Comparison of ENCODE assay signal across 1 cellular context in the genomic region with DNA sequence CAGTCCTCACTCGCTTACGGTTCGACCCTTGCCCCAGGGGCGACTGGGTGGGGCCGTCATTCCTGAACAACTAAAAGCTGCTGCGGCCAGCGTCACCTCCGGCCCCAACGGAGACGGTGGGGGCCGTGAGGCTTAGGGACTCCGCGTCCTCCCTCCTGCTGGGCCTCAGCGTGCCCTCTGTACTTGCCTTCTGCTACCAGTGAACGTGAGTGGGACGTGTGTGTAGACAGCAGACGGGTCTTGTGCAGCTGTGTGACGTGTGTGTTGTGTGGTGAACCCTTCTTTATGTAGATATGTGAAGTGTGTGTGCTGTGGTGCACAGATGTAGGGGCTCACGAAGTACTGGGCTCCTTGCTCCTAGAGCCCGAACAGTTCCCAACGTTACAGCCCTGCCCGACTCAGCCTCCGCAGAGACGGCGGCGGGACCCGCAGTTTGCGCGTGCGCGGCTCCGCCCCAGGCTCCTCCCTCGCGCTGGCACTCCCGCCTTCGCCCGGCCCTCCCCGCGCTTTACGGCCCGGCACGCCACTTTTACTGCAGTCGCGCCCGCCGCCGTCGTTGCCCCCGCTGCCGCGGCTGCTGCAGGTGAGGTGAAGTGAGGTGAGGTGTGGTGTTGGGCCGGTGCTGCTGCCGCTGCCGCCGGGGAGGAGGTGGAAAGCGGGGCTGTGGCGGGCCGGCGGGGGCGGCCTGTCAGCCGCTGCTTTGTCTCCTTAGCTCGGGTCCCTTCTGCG.
A peak's percentile ranks its signal among the peaks of the same experiment; 100 is the strongest.
TF ChIP-seq lines count a peak whose summit lies in the region.

A gene (plus strand): TSS at position 535 of the 729 bp plus-strand sequence. CDS start 235 bp downstream, outside the sequence.

TF ChIP-seq in HepG2, 621 proteins besides CTCF, POLR2A, EP300 and RAD21 (continued from another document and continues in another):
- TF ChIP-seq ZNF205 (CRISPR knock-in tag; IDR thresholded peaks at IDR 0.05) (peak; percentile 70), GABPB1 (CRISPR knock-in tag; IDR thresholded peaks at IDR 0.05) (peak; percentile 86), ZBTB1 (CRISPR knock-in tag; IDR thresholded peaks at IDR 0.05; ENCODE audit: borderline replicate concordance) (no peak), ELF4 (CRISPR knock-in tag; IDR thresholded peaks at IDR 0.05; ENCODE audit: borderline replicate concordance) (no peak; the same call in 1 of the 2 replicates), KLF16 (CRISPR knock-in tag; IDR thresholded peaks at IDR 0.05) (peak; percentile 57 to 72; a peak in 1 of 4 replicates), ZBTB21 (CRISPR knock-in tag; IDR thresholded peaks at IDR 0.05) (peak; percentile 61; the same call in 1 of the 2 replicates), RFX1 (IDR thresholded peaks at IDR 0.05) (peak; percentile 39; the same call in 1 of the 2 replicates), HMG20A (CRISPR knock-in tag; IDR thresholded peaks at IDR 0.05; ENCODE audit: borderline replicate concordance) (no peak), FOXK2 (IDR thresholded peaks at IDR 0.05) (no peak), ZNF678 (CRISPR knock-in tag; IDR thresholded peaks at IDR 0.05) (no peak; the same call in 1 of the 2 replicates), ZSCAN29 (CRISPR knock-in tag; conservative IDR thresholded peaks at IDR 0.05) (peak; percentile 84; the same call in 1 of the 2 replicates), ZNF883 (CRISPR knock-in tag; IDR thresholded peaks at IDR 0.05; ENCODE audit: not compliant biosample characterization) (peak; percentile 97), ZFP41 (CRISPR knock-in tag; IDR thresholded peaks at IDR 0.05; ENCODE audit: borderline replicate concordance) (no peak; the same call in 1 of the 2 replicates), REL (CRISPR knock-in tag; conservative IDR thresholded peaks at IDR 0.05) (peak; percentile 90; the same call in 1 of the 2 replicates), TRIM24 (CRISPR knock-in tag; IDR thresholded peaks at IDR 0.05) (no peak), SIN3A (IDR thresholded peaks at IDR 0.05; ENCODE audit: borderline replicate concordance, low read depth, low read length) (peak; percentile 78; the same call in 1 of the 2 replicates), CBX2 (IDR thresholded peaks at IDR 0.05; ENCODE audit: low read depth, low read length) (no peak), CBX2 (CRISPR knock-in tag; IDR thresholded peaks at IDR 0.05; ENCODE audit: low read depth) (0 out of 2 replicates have a peak, but pooled peaks have one; percentile 82), ZFAT (CRISPR knock-in tag; conservative IDR thresholded peaks at IDR 0.05) (no peak), GATA4 (IDR thresholded peaks at IDR 0.05; ENCODE audit: borderline replicate concordance, low read depth) (peak; percentile 67; the same call in 1 of the 2 replicates), RBM22 (optimal IDR thresholded peaks at IDR 0.05; ENCODE audit: low read length) (peak; percentile 77), RXRA (CRISPR knock-in tag; IDR thresholded peaks at IDR 0.05) (peak; percentile 98)
- TF ChIP-seq, protein P1, sequence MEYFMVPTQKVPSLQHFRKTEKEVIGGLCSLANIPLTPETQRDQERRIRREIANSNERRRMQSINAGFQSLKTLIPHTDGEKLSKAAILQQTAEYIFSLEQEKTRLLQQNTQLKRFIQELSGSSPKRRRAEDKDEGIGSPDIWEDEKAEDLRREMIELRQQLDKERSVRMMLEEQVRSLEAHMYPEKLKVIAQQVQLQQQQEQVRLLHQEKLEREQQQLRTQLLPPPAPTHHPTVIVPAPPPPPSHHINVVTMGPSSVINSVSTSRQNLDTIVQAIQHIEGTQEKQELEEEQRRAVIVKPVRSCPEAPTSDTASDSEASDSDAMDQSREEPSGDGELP (IDR thresholded peaks at IDR 0.05; ENCODE audit: borderline replicate concordance, low read depth): peak; percentile 68; the same call in 1 of the 2 replicates
- TF ChIP-seq, protein P2, sequence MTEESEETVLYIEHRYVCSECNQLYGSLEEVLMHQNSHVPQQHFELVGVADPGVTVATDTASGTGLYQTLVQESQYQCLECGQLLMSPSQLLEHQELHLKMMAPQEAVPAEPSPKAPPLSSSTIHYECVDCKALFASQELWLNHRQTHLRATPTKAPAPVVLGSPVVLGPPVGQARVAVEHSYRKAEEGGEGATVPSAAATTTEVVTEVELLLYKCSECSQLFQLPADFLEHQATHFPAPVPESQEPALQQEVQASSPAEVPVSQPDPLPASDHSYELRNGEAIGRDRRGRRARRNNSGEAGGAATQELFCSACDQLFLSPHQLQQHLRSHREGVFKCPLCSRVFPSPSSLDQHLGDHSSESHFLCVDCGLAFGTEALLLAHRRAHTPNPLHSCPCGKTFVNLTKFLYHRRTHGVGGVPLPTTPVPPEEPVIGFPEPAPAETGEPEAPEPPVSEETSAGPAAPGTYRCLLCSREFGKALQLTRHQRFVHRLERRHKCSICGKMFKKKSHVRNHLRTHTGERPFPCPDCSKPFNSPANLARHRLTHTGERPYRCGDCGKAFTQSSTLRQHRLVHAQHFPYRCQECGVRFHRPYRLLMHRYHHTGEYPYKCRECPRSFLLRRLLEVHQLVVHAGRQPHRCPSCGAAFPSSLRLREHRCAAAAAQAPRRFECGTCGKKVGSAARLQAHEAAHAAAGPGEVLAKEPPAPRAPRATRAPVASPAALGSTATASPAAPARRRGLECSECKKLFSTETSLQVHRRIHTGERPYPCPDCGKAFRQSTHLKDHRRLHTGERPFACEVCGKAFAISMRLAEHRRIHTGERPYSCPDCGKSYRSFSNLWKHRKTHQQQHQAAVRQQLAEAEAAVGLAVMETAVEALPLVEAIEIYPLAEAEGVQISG (CRISPR knock-in tag; IDR thresholded peaks at IDR 0.05): peak; percentile 85
- TF ChIP-seq, protein P3, sequence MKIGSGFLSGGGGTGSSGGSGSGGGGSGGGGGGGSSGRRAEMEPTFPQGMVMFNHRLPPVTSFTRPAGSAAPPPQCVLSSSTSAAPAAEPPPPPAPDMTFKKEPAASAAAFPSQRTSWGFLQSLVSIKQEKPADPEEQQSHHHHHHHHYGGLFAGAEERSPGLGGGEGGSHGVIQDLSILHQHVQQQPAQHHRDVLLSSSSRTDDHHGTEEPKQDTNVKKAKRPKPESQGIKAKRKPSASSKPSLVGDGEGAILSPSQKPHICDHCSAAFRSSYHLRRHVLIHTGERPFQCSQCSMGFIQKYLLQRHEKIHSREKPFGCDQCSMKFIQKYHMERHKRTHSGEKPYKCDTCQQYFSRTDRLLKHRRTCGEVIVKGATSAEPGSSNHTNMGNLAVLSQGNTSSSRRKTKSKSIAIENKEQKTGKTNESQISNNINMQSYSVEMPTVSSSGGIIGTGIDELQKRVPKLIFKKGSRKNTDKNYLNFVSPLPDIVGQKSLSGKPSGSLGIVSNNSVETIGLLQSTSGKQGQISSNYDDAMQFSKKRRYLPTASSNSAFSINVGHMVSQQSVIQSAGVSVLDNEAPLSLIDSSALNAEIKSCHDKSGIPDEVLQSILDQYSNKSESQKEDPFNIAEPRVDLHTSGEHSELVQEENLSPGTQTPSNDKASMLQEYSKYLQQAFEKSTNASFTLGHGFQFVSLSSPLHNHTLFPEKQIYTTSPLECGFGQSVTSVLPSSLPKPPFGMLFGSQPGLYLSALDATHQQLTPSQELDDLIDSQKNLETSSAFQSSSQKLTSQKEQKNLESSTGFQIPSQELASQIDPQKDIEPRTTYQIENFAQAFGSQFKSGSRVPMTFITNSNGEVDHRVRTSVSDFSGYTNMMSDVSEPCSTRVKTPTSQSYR (CRISPR knock-in tag; IDR thresholded peaks at IDR 0.05; ENCODE audit: borderline replicate concordance): peak; percentile 52; the same call in 1 of the 2 replicates
- TF ChIP-seq, protein P4, sequence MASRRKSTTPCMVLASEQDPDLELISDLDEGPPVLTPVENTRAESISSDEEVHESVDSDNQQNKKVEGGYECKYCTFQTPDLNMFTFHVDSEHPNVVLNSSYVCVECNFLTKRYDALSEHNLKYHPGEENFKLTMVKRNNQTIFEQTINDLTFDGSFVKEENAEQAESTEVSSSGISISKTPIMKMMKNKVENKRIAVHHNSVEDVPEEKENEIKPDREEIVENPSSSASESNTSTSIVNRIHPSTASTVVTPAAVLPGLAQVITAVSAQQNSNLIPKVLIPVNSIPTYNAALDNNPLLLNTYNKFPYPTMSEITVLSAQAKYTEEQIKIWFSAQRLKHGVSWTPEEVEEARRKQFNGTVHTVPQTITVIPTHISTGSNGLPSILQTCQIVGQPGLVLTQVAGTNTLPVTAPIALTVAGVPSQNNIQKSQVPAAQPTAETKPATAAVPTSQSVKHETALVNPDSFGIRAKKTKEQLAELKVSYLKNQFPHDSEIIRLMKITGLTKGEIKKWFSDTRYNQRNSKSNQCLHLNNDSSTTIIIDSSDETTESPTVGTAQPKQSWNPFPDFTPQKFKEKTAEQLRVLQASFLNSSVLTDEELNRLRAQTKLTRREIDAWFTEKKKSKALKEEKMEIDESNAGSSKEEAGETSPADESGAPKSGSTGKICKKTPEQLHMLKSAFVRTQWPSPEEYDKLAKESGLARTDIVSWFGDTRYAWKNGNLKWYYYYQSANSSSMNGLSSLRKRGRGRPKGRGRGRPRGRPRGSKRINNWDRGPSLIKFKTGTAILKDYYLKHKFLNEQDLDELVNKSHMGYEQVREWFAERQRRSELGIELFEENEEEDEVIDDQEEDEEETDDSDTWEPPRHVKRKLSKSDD (CRISPR knock-in tag; IDR thresholded peaks at IDR 0.05; ENCODE audit: low read depth): peak; percentile 88
- TF ChIP-seq, protein P5, sequence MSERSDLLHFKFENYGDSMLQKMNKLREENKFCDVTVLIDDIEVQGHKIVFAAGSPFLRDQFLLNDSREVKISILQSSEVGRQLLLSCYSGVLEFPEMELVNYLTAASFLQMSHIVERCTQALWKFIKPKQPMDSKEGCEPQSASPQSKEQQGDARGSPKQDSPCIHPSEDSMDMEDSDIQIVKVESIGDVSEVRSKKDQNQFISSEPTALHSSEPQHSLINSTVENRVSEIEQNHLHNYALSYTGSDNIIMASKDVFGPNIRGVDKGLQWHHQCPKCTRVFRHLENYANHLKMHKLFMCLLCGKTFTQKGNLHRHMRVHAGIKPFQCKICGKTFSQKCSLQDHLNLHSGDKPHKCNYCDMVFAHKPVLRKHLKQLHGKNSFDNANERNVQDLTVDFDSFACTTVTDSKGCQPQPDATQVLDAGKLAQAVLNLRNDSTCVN (CRISPR knock-in tag; IDR thresholded peaks at IDR 0.05; ENCODE audit: borderline replicate concordance): peak; percentile 77; the same call in 1 of the 2 replicates
- TF ChIP-seq, protein P6, sequence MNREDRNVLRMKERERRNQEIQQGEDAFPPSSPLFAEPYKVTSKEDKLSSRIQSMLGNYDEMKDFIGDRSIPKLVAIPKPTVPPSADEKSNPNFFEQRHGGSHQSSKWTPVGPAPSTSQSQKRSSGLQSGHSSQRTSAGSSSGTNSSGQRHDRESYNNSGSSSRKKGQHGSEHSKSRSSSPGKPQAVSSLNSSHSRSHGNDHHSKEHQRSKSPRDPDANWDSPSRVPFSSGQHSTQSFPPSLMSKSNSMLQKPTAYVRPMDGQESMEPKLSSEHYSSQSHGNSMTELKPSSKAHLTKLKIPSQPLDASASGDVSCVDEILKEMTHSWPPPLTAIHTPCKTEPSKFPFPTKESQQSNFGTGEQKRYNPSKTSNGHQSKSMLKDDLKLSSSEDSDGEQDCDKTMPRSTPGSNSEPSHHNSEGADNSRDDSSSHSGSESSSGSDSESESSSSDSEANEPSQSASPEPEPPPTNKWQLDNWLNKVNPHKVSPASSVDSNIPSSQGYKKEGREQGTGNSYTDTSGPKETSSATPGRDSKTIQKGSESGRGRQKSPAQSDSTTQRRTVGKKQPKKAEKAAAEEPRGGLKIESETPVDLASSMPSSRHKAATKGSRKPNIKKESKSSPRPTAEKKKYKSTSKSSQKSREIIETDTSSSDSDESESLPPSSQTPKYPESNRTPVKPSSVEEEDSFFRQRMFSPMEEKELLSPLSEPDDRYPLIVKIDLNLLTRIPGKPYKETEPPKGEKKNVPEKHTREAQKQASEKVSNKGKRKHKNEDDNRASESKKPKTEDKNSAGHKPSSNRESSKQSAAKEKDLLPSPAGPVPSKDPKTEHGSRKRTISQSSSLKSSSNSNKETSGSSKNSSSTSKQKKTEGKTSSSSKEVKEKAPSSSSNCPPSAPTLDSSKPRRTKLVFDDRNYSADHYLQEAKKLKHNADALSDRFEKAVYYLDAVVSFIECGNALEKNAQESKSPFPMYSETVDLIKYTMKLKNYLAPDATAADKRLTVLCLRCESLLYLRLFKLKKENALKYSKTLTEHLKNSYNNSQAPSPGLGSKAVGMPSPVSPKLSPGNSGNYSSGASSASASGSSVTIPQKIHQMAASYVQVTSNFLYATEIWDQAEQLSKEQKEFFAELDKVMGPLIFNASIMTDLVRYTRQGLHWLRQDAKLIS (CRISPR knock-in tag; IDR thresholded peaks at IDR 0.05): no peak
- TF ChIP-seq, protein P7, sequence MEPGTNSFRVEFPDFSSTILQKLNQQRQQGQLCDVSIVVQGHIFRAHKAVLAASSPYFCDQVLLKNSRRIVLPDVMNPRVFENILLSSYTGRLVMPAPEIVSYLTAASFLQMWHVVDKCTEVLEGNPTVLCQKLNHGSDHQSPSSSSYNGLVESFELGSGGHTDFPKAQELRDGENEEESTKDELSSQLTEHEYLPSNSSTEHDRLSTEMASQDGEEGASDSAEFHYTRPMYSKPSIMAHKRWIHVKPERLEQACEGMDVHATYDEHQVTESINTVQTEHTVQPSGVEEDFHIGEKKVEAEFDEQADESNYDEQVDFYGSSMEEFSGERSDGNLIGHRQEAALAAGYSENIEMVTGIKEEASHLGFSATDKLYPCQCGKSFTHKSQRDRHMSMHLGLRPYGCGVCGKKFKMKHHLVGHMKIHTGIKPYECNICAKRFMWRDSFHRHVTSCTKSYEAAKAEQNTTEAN (CRISPR knock-in tag; conservative IDR thresholded peaks at IDR 0.05): peak; percentile 82
- TF ChIP-seq, protein P8, sequence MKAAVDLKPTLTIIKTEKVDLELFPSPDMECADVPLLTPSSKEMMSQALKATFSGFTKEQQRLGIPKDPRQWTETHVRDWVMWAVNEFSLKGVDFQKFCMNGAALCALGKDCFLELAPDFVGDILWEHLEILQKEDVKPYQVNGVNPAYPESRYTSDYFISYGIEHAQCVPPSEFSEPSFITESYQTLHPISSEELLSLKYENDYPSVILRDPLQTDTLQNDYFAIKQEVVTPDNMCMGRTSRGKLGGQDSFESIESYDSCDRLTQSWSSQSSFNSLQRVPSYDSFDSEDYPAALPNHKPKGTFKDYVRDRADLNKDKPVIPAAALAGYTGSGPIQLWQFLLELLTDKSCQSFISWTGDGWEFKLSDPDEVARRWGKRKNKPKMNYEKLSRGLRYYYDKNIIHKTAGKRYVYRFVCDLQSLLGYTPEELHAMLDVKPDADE (CRISPR knock-in tag; IDR thresholded peaks at IDR 0.05): no peak
- TF ChIP-seq, protein P9, sequence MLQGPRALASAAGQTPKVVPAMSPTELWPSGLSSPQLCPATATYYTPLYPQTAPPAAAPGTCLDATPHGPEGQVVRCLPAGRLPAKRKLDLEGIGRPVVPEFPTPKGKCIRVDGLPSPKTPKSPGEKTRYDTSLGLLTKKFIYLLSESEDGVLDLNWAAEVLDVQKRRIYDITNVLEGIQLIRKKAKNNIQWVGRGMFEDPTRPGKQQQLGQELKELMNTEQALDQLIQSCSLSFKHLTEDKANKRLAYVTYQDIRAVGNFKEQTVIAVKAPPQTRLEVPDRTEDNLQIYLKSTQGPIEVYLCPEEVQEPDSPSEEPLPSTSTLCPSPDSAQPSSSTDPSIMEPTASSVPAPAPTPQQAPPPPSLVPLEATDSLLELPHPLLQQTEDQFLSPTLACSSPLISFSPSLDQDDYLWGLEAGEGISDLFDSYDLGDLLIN (CRISPR knock-in tag; IDR thresholded peaks at IDR 0.05; ENCODE audit: borderline replicate concordance): peak; percentile 82
